In the genomic region with DNA sequence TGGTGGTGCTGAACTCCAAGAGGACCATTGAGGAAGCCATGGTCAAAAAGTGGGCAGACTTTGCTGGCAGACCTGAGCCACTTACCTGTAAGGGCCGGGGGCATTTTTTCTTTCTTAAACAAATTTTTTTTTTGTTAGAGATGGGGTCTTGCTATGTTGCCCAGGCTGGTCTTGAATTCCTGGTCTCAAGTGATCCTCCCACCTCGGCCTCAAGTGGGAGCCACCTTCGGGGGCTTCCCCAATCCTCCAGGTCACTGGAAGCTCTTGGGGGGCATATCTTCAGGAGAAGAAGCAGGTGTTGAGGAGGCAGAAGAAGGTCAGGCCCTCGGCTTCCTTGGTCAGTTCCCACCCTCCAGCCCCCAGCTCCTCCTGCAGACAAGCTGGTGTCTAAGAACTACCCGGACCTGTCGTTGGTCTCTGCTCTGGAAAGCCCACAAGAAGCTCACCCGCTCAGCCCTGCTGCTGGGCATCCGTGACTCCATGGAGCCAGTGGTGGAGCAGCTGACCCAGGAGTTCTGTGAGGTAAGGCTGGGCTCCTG, we compare ENCODE assay signal across 1 cellular context.
TF ChIP-seq lines count a peak whose summit lies in the region.

No MANE protein-coding gene starts in this region.

TF ChIP-seq in HepG2, 621 proteins besides CTCF, POLR2A, EP300 and RAD21:
- peak; percentile 46; the same call in 1 of the 2 replicates for TF ChIP-seq POLR2G (IDR thresholded peaks at IDR 0.05; ENCODE audit: low read depth, low read length)
- TF ChIP-seq RXRA (CRISPR knock-in tag; IDR thresholded peaks at IDR 0.05): 0 out of 2 replicates have a peak, but pooled peaks have one; percentile 19
- TF ChIP-seq ZNF121 (CRISPR knock-in tag; IDR thresholded peaks at IDR 0.05): peak; percentile 87
